Comparison of ENCODE assay signal across 22 cellular contexts in the genomic region with DNA sequence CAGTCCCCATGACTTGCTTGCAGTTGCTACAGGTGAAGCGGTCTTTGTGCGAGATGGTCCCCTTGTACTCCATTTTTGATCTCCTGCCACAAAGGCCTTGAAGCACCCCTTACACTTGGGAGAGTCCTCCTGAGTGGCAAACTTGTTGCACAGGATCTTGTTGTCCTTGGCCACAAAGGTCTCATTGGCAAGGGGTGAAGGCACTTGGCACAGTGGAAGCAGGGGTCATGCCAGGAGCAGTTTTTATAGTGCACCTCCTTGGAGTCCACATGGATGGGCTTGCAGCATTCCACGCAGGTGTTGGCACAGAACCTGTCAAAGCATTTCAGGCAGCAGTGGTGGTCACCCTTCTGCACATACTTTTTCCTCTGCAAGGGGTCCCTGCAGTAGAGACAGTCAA. TPM values are rescaled to one million over a fixed set of nuclear protein-coding genes. Genes with fewer than 3 reads are reported as not detected.
"Had no signal": no experiment of that assay in that cellular context is flagged by ENCODE, and none has a peak within 500 bp of the region (broad histone marks: within the 10 kb centered on the region; RNA-seq: fewer than 3 reads in every experiment).

No MANE protein-coding gene starts in this region.

- H3K27me3 Mint-ChIP-seq: activated CD4-positive, alpha-beta T cell treated with anti-CD3 and anti-CD28 coated beads, Interleukin-2, amount 10 ng/mL, durations not matched to agents 24 days and 14 days had no signal

- H3K9me3 Mint-ChIP-seq: activated CD4-positive, alpha-beta T cell treated with anti-CD3 and anti-CD28 coated beads, Interleukin-2, amount 10 ng/mL, durations not matched to agents 24 days and 14 days; activated CD8-positive, alpha-beta T cell treated with anti-CD3 and anti-CD28 coated beads for 36 hours; activated naive CD8-positive, alpha-beta T cell treated with anti-CD3 and anti-CD28 coated beads for 36 hours; activated T-helper 17 cell treated with anti-CD3 and anti-CD28 coated beads, Interleukin-2, amount 50 U/mL, for 72 hours; natural killer cell had no signal

- H3K4me3 ChIP-seq: dorsolateral prefrontal cortex, right lobe of liver, thoracic aorta had no signal

- H3K27ac ChIP-seq: dorsolateral prefrontal cortex, parathyroid adenoma, right lobe of liver, thoracic aorta had no signal

- H3K9ac ChIP-seq: parathyroid adenoma had no signal

- H3K4me1 Mint-ChIP-seq: natural killer cell had no signal

- H3K4me3 Mint-ChIP-seq: activated CD4-positive, alpha-beta T cell treated with anti-CD3 and anti-CD28 coated beads, Interleukin-2, amount 10 ng/mL, durations not matched to agents 24 days and 14 days; natural killer cell; WTC11 had no signal

- H3K36me3 Mint-ChIP-seq: activated naive CD8-positive, alpha-beta T cell treated with anti-CD3 and anti-CD28 coated beads for 36 hours; natural killer cell had no signal

- H3K9me3 ChIP-seq: right lobe of liver, thoracic aorta had no signal

- H3K4me1 ChIP-seq: right lobe of liver had no signal

- H3K79me2 ChIP-seq: parathyroid adenoma had no signal

- H3K36me3 ChIP-seq: right lobe of liver, thoracic aorta had no signal

- DNase-seq: activated CD4-positive, alpha-beta T cell treated with anti-CD3 and anti-CD28 coated beads, Interleukin-2, amount 10 ng/mL, durations not matched to agents 24 days and 14 days; activated CD8-positive, alpha-beta T cell treated with anti-CD3 and anti-CD28 coated beads for 36 hours; activated naive CD4-positive, alpha-beta T cell; activated naive CD8-positive, alpha-beta T cell treated with anti-CD3 and anti-CD28 coated beads for 36 hours; activated T-cell treated with anti-CD3 and anti-CD28 coated beads, Interleukin-2, amount 50 U/mL, for 1 hour; amniotic stem cell; dorsolateral prefrontal cortex; foreskin fibroblast; natural killer cell; right lobe of liver; small intestine; stimulated activated CD4-positive, alpha-beta T cell treated with anti-CD3 and anti-CD28 coated beads, Interleukin-4, amount 100 ng/mL, for 1 hour had no signal

- H3K27me3 ChIP-seq: right lobe of liver had no signal

- H3K27ac Mint-ChIP-seq: activated CD4-positive, alpha-beta T cell treated with anti-CD3 and anti-CD28 coated beads, Interleukin-2, amount 10 ng/mL, durations not matched to agents 24 days and 14 days; WTC11 had no signal

- H2AFZ ChIP-seq: parathyroid adenoma had no signal

- ATAC-seq: activated T-helper 17 cell treated with anti-CD3 and anti-CD28 coated beads, Interleukin-2, amount 50 U/mL, for 72 hours; WTC11 had no signal

RNA-seq across cellular contexts. Expression of gene SAMD7, which starts 35.0 kb away (rescaled TPM):
- total RNA-seq: activated CD4-positive, alpha-beta T cell treated with anti-CD3 and anti-CD28 coated beads, Interleukin-2, amount 10 ng/mL, durations not matched to agents 24 days and 14 days; activated CD8-positive, alpha-beta T cell treated with anti-CD3 and anti-CD28 coated beads for 36 hours; activated naive CD8-positive, alpha-beta T cell treated with anti-CD3 and anti-CD28 coated beads for 36 hours; activated T-helper 17 cell treated with anti-CD3 and anti-CD28 coated beads, Interleukin-2, amount 50 U/mL, for 72 hours; cardiac septum; glomerular endothelial cell; lower leg skin; mesenteric fat pad; natural killer cell; right lobe of liver; T-helper 2 cell treated with Interferon-gamma antibody and Interleukin-4, amounts not matched to agents 100 ng/mL and 5 ng/mL, for 36 hours; thoracic aorta; ureter; WTC11 had no signal
- polyA plus RNA-seq: small intestine had no signal
